In the genomic region with DNA sequence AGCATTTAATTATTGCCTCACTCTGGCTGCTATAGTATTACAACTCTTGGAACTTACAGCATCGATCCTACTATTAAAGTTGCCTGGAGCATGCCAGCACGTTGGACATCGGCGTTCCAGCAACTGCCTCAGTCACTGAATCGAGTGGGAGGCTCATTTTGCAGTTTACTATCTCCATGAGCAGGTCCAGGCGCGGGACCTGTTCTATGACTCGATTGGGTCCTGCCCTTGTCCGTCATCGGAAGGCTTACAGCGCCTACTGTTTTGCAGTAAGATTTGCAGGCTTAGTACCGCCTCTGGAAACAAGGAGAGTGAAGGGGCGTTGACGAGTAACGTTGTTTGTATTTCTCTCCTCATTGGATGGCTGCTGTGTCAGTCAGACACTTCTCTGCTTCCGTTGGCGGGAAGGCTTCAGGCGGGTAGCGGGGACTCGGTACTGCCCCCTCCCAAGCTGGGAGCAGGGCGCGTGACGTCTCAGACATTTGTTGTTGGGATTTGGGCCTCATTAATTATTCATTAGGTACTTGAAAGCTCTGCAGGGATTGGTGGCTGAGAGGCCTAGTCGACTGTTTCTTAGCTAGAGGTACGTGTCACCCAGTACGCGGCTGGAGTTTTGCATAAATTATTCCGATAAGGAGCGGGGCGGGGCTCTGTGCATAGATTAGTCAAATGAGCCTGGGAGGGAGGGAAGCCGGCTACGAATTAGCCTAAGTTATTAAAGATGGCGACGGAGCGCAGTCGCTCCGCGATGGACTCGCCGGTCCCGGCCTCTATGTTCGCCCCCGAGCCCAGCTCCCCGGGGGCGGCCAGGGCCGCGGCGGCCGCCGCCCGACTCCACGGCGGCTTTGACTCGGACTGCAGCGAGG, we compare ENCODE assay signal across 8 cellular contexts. TPM values are rescaled to one million over a fixed set of nuclear protein-coding genes. Genes with fewer than 3 reads are reported as not detected.
DNase-seq lines count a peak whose midpoint lies in the region; ATAC-seq and TF ChIP-seq lines count a peak whose summit lies in the region.

A gene (plus strand): TSS at position 710 of the 866 bp plus-strand sequence. CDS start 12 bp downstream, at position 722.

- H3K9me3 ChIP-seq in adipocyte (ENCODE audit: control insufficient read depth, low read length): no peaks in the 10 kb centered on the region
- H3K9me3 ChIP-seq in cardiac muscle cell (ENCODE audit: low read depth): no peaks in the 10 kb centered on the region
- H3K9me3 ChIP-seq in parathyroid adenoma (ENCODE audit: control insufficient read depth, low read length): no peaks in the 10 kb centered on the region
- no peaks in the 10 kb centered on the region for H3K9me3 ChIP-seq in tibial nerve

- H3K36me3 ChIP-seq in adipocyte (ENCODE audit: control insufficient read depth, insufficient read depth, low read length, severe bottlenecking): peaks cover 9% of the 10 kb centered on the region
- H3K36me3 ChIP-seq in cardiac muscle cell: peaks cover under 1% of the 10 kb centered on the region
- H3K36me3 ChIP-seq in parathyroid adenoma (ENCODE audit: control insufficient read depth, insufficient read depth, low read length): no peaks in the 10 kb centered on the region
- peaks cover 0 to 11% (median 0%) of the 10 kb centered on the region in 3 donors for H3K36me3 ChIP-seq in tibial nerve

- 0 to 1% methylated on average over 50 to 54 of the region's 55 CpGs for WGBS in tibial nerve, 2 donors

- H3K27ac ChIP-seq in cardiac muscle cell: peak within 1 kb of the TSS; percentile 89
- peak within 1 kb of the TSS; percentile 79 for H3K27ac ChIP-seq in parathyroid adenoma
- H3K27ac ChIP-seq in tibial nerve: peak within 1 kb of the TSS; percentile 93 to 99 (median 96)

- H3K4me3 ChIP-seq in GM12875 (ENCODE audit: low read depth, low read length) (peak within 1 kb of the TSS; percentile 79), adipocyte (ENCODE audit: low read length) (peak within 1 kb of the TSS; percentile 83), cardiac muscle cell (peak within 1 kb of the TSS; percentile 86), parathyroid adenoma (ENCODE audit: low read depth, low read length) (peak within 1 kb of the TSS; percentile 73), tibial nerve (peak within 1 kb of the TSS; percentile 66 to 100 (median 95))

- TF ChIP-seq POLR2A in tibial nerve (IDR thresholded peaks at IDR 0.05): peak; percentile 83 to 97

- H2AFZ ChIP-seq in parathyroid adenoma: peak within 1 kb of the TSS; percentile 81

- H3K27me3 ChIP-seq in adipocyte (replicated peaks; ENCODE audit: control insufficient read depth, insufficient read depth, low read length) (no peaks in the 10 kb centered on the region), cardiac muscle cell (no peaks in the 10 kb centered on the region), parathyroid adenoma (ENCODE audit: control insufficient read depth, insufficient read depth, low read length) (no peaks in the 10 kb centered on the region), tibial nerve (no peaks in the 10 kb centered on the region)

- peak; percentile 90 to 92 for TF ChIP-seq EP300 in tibial nerve (IDR thresholded peaks at IDR 0.05)

- TF ChIP-seq CTCF in GM12875 (IDR thresholded peaks at IDR 0.05; ENCODE audit: borderline replicate concordance, insufficient read depth, low read depth, low read length) (no peak), cardiac muscle cell (IDR thresholded peaks at IDR 0.05; ENCODE audit: low read depth, low read length) (no peak), parathyroid adenoma (IDR thresholded peaks at IDR 0.05) (no peak), tibial nerve (IDR thresholded peaks at IDR 0.05) (peak in 4 of 5 experiments; percentile 5 to 44 (median 19))

- peaks cover 24% of the 10 kb centered on the region for H3K4me1 ChIP-seq in adipocyte (ENCODE audit: control insufficient read depth, insufficient read depth, low read length)
- H3K4me1 ChIP-seq in cardiac muscle cell (ENCODE audit: low read depth): peaks cover 18% of the 10 kb centered on the region
- peaks cover 5% of the 10 kb centered on the region for H3K4me1 ChIP-seq in parathyroid adenoma
- peaks cover 0 to 44% (median 26%) of the 10 kb centered on the region in 4 donors for H3K4me1 ChIP-seq in tibial nerve

- H3K9ac ChIP-seq in adipocyte (ENCODE audit: low read length) (peak within 1 kb of the TSS; percentile 91), parathyroid adenoma (peak within 1 kb of the TSS; percentile 50)

- peak; percentile 79 for ATAC-seq in HG02798 (IDR thresholded peaks at IDR 0.05; ENCODE audit: poor library complexity, unreplicated experiment)

- H3K79me2 ChIP-seq in parathyroid adenoma: peaks cover 22% of the 10 kb centered on the region

- DNase-seq in NCI-H1436 (lab: John Stamatoyannopoulos, UW): peak; percentile 100
- DNase-seq in T follicular helper cell (ENCODE audit: low read depth): peak; percentile 97
- DNase-seq in adipocyte (ENCODE audit: low read depth): peak; percentile 100
- DNase-seq in cardiac muscle cell (ENCODE audit: low read depth in 1 of 2, low spot score in 1 of 2): peak; percentile 100
- peak; percentile 98 to 99 for DNase-seq in tibial nerve (ENCODE audit: low spot score in 2 of 2)

- peak within 1 kb of the TSS; percentile 74 for H3K4me2 ChIP-seq in parathyroid adenoma (ENCODE audit: low read length)

RNA-seq across cellular contexts. Expression of the gene that starts here (rescaled TPM):
- total RNA-seq in cardiac muscle cell: 72.6 and 92.2 TPM in 2 replicates
- 49.8 and 65.3 TPM in 2 replicates for polyA plus RNA-seq in cardiac muscle cell
- 10 to 100 TPM; 46.0 to 72.0 (median 56.6) TPM for total RNA-seq in tibial nerve

Comparison
In these comparisons a context has a peak if more than half of its experiments do, and no peak if none do; other contexts are left out.
1. Peak in every context shown above with its lines: DNase-seq, ATAC-seq, H3K4me3 ChIP-seq and H3K27ac ChIP-seq.
2. CTCF ChIP-seq: peak in tibial nerve (4 of 5); none in GM12875 (single experiment), cardiac muscle cell (single experiment) and parathyroid adenoma (single experiment).